Comparison of ENCODE assay signal across 10 cellular contexts in genomic region chr14:91399868-91400640, GRCh38. TPM values are rescaled to one million over a fixed set of nuclear protein-coding genes. Genes with fewer than 3 reads are reported as not detected.
DNase-seq lines count a peak whose midpoint lies in the region; ATAC-seq, FAIRE-seq and TF ChIP-seq lines count a peak whose summit lies in the region.
"Had no signal": no experiment of that assay in that cellular context is flagged by ENCODE, and none has a peak within 500 bp of the region (broad histone marks: within the 10 kb centered on the region; RNA-seq: fewer than 3 reads in every experiment).

No MANE protein-coding gene starts in this region.

- H3K27ac ChIP-seq in C4-2B (peak overlapping the region; percentile 85), Panc1 (ENCODE audit: low read length) (peak overlapping the region; percentile 39; the same call in 1 of the 2 replicates), esophagus (ENCODE audit: low read depth in 2 of 2, low read length in 1 of 2) (peak overlapping the region; percentile 45 to 78), gastroesophageal sphincter (no peak overlapping the region)

- in situ Hi-C loops in Panc1 (cut with HindIII; ENCODE audit: low pct_unique_long_range_greater_than_20kb, low sequenced_read_pairs), result no loop called here

- TF ChIP-seq CTCF in C4-2B (conservative IDR thresholded peaks at IDR 0.05) (no peak), Panc1 (IDR thresholded peaks at IDR 0.05) (no peak), gastroesophageal sphincter (IDR thresholded peaks at IDR 0.05) (no peak)

- no peak for TF ChIP-seq POLR2A in gastroesophageal sphincter (IDR thresholded peaks at IDR 0.05)

- H3K4me3 ChIP-seq in Panc1 (ENCODE audit: low read depth in 2 of 2, low read length in 2 of 2) (no peak overlapping the region), esophagus (ENCODE audit: low read depth in 1 of 2, low read length in 2 of 2) (peak overlapping the region; percentile 24 to 41), gastroesophageal sphincter (peak overlapping the region in 1 of 2 donors; percentile 16)

- peak; percentile 91 for FAIRE-seq in GM19239 (lab: Jason Lieb, UNC)

- DNase-seq in GM19239 (ENCODE audit: insufficient read length, low spot score) (no peak), Panc1 (ENCODE audit: low read depth, low spot score) (no peak), NCI-H82 (lab: John Stamatoyannopoulos, UW) (no peak), NCI-H146 (lab: John Stamatoyannopoulos, UW) (no peak), left ventricle myocardium superior (no peak)
- DNase-seq: GDM1, NCI-H1694 had no signal

- no peak for TF ChIP-seq EP300 in gastroesophageal sphincter (IDR thresholded peaks at IDR 0.05)

- CTCF ChIA-PET in Panc1 (lab: Charles Lee), result no interaction called here

- no TSS peak for BruUV-seq in Panc1 (replicated peaks; lab: Mats Ljungman, UMichigan)

- H3K4me1 ChIP-seq in Panc1 (ENCODE audit: control insufficient read depth, insufficient read depth, low read length) (peaks cover 21% of the 10 kb centered on the region), esophagus (ENCODE audit: control insufficient read depth in 2 of 2, insufficient read depth in 2 of 2, low read length in 1 of 2) (peaks cover 8 to 39% of the 10 kb centered on the region in 2 donors), gastroesophageal sphincter (peaks cover 0 to 30% (median 3%) of the 10 kb centered on the region in 3 donors)

- no peak for ATAC-seq in Panc1
- ATAC-seq in gastroesophageal sphincter, result no peak
- ATAC-seq in left ventricle myocardium superior, result no peak

- no peaks in the 10 kb centered on the region for H3K27me3 ChIP-seq in Panc1 (ENCODE audit: control insufficient read depth, insufficient read depth, low read length)
- H3K27me3 ChIP-seq in esophagus (ENCODE audit: control insufficient read depth in 1 of 2, insufficient read depth in 2 of 2, low read length in 2 of 2), result no peaks in the 10 kb centered on the region
- H3K27me3 ChIP-seq in gastroesophageal sphincter, result no peaks in the 10 kb centered on the region

- H3K9me3 ChIP-seq in Panc1 (ENCODE audit: control insufficient read depth, insufficient read depth, low read depth, low read length) (no peaks in the 10 kb centered on the region), esophagus (ENCODE audit: control insufficient read depth in 2 of 2, insufficient read depth in 1 of 2, low read depth in 1 of 2, low read length in 1 of 2) (no peaks in the 10 kb centered on the region), gastroesophageal sphincter (no peaks in the 10 kb centered on the region)

- intact Hi-C loops in Panc1 (cut with micrococcal nuclease; ENCODE audit: unreplicated experiment), result no loop called here
- intact Hi-C loops in left ventricle myocardium superior (cut with micrococcal nuclease), result no loop called here

- WGBS in esophagus, 2 donors, result 43 to 50% methylated on average over 20 of the region's 20 CpGs
- 70% methylated on average over 6 of the region's 20 CpGs; no CpG with 5 or more reads in 1 of the 2 donors for WGBS in gastroesophageal sphincter (ENCODE audit: low coverage in 1 of 2), 2 donors

- POLR2A ChIA-PET in Panc1 (lab: Charles Lee), result interaction anchor here (0.6 kb wide), 1 partner anchor 56 kb away, joined by 3 read pairs; no protein-coding TSS in a partner anchor

- H3K36me3 ChIP-seq in Panc1 (ENCODE audit: control insufficient read depth, insufficient read depth, low read length), result no peaks in the 10 kb centered on the region
- no peaks in the 10 kb centered on the region for H3K36me3 ChIP-seq in esophagus (ENCODE audit: control insufficient read depth in 2 of 2, insufficient read depth in 2 of 2, low read length in 1 of 2)
- no peaks in the 10 kb centered on the region for H3K36me3 ChIP-seq in gastroesophageal sphincter

RNA-seq across cellular contexts. Expression of gene CCDC88C, which starts 17.6 kb away (rescaled TPM):
- total RNA-seq in Panc1 (2021; ENCODE audit: unreplicated experiment) (21.3 TPM), gastroesophageal sphincter (10 to 100 TPM in 1 of 4 donors, 1 to 10 TPM in 3; 2.0 to 10.1 (median 4.9) TPM), left ventricle myocardium superior (3.2 TPM)
- polyA plus RNA-seq in Panc1 (2012; ENCODE audit: insufficient read length), result 20.1 TPM
- polyA plus RNA-seq in esophagus, result 10 to 100 TPM; 11.0 to 18.5 TPM

Comparison
In these comparisons a context has a peak if more than half of its experiments do, and no peak if none do; other contexts are left out.
1. H3K27ac ChIP-seq: peak in C4-2B (single experiment), Panc1 (single experiment) and esophagus (2 of 2); none in gastroesophageal sphincter (0 of 4).
2. H3K4me3 ChIP-seq: peak in esophagus (2 of 2); none in Panc1 (0 of 2).